In the genomic region with DNA sequence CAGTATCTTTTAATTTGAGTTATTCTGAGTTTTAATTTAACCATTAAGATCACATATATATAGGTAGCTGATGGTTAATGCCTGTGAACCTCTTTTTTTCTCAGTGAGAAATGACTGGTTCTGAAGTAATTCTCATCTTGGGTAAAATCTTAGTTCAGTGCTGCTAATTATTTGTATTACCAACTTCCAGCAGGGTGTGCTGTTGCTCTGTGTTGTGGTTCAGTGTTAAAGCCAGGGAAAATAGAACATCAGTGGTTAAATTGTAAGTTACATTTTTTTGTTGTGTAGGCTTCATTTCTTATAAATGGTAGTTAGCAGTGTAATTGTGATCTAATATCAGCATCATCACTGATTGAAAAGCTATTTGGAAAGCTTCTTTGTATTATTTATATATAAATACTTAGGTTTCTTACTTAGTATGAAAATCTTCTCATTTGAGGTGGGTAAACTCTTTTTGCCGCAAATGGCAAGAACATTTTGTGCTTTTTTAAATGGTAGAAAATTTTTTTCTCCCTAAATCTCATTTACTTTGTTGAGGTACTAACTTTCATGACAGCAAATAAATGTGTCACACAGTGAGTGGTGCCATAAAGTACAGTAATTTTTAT, we compare ENCODE assay signal across 1 cellular context.
TF ChIP-seq lines count a peak whose summit lies in the region.

No MANE protein-coding gene starts in this region.

TF ChIP-seq in GM23338, 12 proteins besides CTCF, POLR2A, EP300 and RAD21 (continued from another document):
- TF ChIP-seq, protein P1, sequence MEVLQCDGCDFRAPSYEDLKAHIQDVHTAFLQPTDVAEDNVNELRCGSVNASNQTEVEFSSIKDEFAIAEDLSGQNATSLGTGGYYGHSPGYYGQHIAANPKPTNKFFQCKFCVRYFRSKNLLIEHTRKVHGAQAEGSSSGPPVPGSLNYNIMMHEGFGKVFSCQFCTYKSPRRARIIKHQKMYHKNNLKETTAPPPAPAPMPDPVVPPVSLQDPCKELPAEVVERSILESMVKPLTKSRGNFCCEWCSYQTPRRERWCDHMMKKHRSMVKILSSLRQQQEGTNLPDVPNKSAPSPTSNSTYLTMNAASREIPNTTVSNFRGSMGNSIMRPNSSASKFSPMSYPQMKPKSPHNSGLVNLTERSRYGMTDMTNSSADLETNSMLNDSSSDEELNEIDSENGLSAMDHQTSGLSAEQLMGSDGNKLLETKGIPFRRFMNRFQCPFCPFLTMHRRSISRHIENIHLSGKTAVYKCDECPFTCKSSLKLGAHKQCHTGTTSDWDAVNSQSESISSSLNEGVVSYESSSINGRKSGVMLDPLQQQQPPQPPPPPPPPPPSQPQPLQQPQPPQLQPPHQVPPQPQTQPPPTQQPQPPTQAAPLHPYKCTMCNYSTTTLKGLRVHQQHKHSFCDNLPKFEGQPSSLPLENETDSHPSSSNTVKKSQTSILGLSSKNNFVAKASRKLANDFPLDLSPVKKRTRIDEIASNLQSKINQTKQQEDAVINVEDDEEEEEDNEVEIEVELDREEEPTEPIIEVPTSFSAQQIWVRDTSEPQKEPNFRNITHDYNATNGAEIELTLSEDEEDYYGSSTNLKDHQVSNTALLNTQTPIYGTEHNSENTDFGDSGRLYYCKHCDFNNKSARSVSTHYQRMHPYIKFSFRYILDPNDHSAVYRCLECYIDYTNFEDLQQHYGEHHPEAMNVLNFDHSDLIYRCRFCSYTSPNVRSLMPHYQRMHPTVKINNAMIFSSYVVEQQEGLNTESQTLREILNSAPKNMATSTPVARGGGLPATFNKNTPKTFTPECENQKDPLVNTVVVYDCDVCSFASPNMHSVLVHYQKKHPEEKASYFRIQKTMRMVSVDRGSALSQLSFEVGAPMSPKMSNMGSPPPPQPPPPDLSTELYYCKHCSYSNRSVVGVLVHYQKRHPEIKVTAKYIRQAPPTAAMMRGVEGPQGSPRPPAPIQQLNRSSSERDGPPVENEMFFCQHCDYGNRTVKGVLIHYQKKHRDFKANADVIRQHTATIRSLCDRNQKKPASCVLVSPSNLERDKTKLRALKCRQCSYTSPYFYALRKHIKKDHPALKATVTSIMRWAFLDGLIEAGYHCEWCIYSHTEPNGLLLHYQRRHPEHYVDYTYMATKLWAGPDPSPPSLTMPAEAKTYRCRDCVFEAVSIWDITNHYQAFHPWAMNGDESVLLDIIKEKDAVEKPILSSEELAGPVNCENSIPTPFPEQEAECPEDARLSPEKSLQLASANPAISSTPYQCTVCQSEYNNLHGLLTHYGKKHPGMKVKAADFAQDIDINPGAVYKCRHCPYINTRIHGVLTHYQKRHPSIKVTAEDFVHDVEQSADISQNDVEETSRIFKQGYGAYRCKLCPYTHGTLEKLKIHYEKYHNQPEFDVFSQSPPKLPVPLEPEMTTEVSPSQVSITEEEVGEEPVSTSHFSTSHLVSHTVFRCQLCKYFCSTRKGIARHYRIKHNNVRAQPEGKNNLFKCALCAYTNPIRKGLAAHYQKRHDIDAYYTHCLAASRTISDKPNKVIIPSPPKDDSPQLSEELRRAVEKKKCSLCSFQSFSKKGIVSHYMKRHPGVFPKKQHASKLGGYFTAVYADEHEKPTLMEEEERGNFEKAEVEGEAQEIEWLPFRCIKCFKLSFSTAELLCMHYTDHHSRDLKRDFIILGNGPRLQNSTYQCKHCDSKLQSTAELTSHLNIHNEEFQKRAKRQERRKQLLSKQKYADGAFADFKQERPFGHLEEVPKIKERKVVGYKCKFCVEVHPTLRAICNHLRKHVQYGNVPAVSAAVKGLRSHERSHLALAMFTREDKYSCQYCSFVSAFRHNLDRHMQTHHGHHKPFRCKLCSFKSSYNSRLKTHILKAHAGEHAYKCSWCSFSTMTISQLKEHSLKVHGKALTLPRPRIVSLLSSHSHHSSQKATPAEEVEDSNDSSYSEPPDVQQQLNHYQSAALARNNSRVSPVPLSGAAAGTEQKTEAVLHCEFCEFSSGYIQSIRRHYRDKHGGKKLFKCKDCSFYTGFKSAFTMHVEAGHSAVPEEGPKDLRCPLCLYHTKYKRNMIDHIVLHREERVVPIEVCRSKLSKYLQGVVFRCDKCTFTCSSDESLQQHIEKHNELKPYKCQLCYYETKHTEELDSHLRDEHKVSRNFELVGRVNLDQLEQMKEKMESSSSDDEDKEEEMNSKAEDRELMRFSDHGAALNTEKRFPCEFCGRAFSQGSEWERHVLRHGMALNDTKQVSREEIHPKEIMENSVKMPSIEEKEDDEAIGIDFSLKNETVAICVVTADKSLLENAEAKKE (CRISPR knock-in tag; IDR thresholded peaks at IDR 0.05) = no peak
- TF ChIP-seq JUNB (IDR thresholded peaks at IDR 0.05; ENCODE audit: unreplicated experiment) (no peak), EZH2phosphoT487 (IDR thresholded peaks at IDR 0.05; ENCODE audit: unreplicated experiment) (no peak), STAT1 (IDR thresholded peaks at IDR 0.05; ENCODE audit: unreplicated experiment) (no peak), ZNF114 (CRISPR knock-in tag; IDR thresholded peaks at IDR 0.05) (no peak), NANOG (IDR thresholded peaks at IDR 0.05; ENCODE audit: borderline replicate concordance) (no peak), CREB1 (CRISPR knock-in tag; IDR thresholded peaks at IDR 0.05; ENCODE audit: low read depth) (no peak), EZH2 (IDR thresholded peaks at IDR 0.05; ENCODE audit: low read depth, unreplicated experiment) (no peak), ZNF331 (CRISPR knock-in tag; IDR thresholded peaks at IDR 0.05; ENCODE audit: low read depth) (no peak)
- TF ChIP-seq, protein P2, sequence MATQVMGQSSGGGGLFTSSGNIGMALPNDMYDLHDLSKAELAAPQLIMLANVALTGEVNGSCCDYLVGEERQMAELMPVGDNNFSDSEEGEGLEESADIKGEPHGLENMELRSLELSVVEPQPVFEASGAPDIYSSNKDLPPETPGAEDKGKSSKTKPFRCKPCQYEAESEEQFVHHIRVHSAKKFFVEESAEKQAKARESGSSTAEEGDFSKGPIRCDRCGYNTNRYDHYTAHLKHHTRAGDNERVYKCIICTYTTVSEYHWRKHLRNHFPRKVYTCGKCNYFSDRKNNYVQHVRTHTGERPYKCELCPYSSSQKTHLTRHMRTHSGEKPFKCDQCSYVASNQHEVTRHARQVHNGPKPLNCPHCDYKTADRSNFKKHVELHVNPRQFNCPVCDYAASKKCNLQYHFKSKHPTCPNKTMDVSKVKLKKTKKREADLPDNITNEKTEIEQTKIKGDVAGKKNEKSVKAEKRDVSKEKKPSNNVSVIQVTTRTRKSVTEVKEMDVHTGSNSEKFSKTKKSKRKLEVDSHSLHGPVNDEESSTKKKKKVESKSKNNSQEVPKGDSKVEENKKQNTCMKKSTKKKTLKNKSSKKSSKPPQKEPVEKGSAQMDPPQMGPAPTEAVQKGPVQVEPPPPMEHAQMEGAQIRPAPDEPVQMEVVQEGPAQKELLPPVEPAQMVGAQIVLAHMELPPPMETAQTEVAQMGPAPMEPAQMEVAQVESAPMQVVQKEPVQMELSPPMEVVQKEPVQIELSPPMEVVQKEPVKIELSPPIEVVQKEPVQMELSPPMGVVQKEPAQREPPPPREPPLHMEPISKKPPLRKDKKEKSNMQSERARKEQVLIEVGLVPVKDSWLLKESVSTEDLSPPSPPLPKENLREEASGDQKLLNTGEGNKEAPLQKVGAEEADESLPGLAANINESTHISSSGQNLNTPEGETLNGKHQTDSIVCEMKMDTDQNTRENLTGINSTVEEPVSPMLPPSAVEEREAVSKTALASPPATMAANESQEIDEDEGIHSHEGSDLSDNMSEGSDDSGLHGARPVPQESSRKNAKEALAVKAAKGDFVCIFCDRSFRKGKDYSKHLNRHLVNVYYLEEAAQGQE (IDR thresholded peaks at IDR 0.05; ENCODE audit: unreplicated experiment) = no peak
